1 cellular context compared by ENCODE assay signal in the genomic region with DNA sequence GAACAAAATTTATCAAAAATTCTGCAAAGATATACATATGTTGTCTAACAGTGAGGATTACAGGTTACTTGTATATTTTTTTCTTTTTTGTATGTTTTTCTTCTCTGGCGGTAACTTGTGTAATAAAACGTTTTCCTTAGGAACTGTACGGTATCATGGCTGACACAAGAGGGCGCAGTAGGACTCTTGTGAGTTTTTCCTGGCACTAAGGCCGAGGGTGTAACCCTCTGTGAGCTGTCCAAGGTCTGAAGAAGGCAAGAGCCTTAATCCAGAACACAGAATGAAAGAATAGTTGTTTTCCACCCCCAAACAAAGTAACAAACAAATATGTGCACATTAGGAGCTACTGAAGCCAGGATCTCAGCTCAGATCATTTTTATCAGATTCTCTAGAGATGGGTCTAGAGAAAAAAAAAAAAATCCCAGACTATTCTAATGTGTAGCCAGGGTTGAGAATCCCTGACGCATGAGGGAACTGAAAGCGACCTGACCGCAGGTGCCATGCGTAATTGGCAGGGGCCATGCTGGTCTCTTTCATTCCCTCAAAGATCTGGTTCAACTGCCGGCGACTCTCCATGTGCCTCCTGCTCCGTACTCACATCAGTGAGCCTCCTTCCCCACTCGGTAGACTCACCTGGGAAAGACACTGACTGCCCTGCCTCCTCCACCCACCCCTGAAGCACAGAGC.
TF ChIP-seq lines count a peak whose summit lies in the region.

No MANE protein-coding gene starts in this region.

TF ChIP-seq in K562, 482 proteins besides CTCF, POLR2A, EP300 and RAD21 (continued from another document and continues in another):
- TF ChIP-seq, protein P1, sequence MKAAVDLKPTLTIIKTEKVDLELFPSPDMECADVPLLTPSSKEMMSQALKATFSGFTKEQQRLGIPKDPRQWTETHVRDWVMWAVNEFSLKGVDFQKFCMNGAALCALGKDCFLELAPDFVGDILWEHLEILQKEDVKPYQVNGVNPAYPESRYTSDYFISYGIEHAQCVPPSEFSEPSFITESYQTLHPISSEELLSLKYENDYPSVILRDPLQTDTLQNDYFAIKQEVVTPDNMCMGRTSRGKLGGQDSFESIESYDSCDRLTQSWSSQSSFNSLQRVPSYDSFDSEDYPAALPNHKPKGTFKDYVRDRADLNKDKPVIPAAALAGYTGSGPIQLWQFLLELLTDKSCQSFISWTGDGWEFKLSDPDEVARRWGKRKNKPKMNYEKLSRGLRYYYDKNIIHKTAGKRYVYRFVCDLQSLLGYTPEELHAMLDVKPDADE (conservative IDR thresholded peaks at IDR 0.05; ENCODE audit: control insufficient read depth, low read depth, low read length): no peak
- TF ChIP-seq, protein P2, sequence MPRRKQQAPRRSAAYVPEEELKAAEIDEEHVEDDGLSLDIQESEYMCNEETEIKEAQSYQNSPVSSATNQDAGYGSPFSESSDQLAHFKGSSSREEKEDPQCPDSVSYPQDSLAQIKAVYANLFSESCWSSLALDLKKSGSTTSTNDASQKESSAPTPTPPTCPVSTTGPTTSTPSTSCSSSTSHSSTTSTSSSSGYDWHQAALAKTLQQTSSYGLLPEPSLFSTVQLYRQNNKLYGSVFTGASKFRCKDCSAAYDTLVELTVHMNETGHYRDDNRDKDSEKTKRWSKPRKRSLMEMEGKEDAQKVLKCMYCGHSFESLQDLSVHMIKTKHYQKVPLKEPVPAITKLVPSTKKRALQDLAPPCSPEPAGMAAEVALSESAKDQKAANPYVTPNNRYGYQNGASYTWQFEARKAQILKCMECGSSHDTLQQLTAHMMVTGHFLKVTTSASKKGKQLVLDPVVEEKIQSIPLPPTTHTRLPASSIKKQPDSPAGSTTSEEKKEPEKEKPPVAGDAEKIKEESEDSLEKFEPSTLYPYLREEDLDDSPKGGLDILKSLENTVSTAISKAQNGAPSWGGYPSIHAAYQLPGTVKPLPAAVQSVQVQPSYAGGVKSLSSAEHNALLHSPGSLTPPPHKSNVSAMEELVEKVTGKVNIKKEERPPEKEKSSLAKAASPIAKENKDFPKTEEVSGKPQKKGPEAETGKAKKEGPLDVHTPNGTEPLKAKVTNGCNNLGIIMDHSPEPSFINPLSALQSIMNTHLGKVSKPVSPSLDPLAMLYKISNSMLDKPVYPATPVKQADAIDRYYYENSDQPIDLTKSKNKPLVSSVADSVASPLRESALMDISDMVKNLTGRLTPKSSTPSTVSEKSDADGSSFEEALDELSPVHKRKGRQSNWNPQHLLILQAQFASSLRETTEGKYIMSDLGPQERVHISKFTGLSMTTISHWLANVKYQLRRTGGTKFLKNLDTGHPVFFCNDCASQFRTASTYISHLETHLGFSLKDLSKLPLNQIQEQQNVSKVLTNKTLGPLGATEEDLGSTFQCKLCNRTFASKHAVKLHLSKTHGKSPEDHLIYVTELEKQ (CRISPR knock-in tag; IDR thresholded peaks at IDR 0.05): no peak
- TF ChIP-seq, protein P3, sequence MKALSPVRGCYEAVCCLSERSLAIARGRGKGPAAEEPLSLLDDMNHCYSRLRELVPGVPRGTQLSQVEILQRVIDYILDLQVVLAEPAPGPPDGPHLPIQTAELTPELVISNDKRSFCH (CRISPR knock-in tag; IDR thresholded peaks at IDR 0.05): no peak
- TF ChIP-seq, protein P3 (tag; IDR thresholded peaks at IDR 0.05): no peak
- TF ChIP-seq MED1 (CRISPR knock-in tag; IDR thresholded peaks at IDR 0.05; ENCODE audit: borderline replicate concordance) (no peak), KAT7 (CRISPR knock-in tag; IDR thresholded peaks at IDR 0.05; ENCODE audit: borderline replicate concordance) (no peak), ZBTB1 (CRISPR knock-in tag; IDR thresholded peaks at IDR 0.05; ENCODE audit: borderline replicate concordance, low read depth) (no peak), ZNF696 (CRISPR knock-in tag; conservative IDR thresholded peaks at IDR 0.05) (no peak), KDM1A (IDR thresholded peaks at IDR 0.05) (no peak), CREBBP (IDR thresholded peaks at IDR 0.05; ENCODE audit: low read depth, low read length) (no peak), TEAD4 (IDR thresholded peaks at IDR 0.05; ENCODE audit: low read length) (no peak), TEAD4 (CRISPR knock-in tag; IDR thresholded peaks at IDR 0.05; ENCODE audit: borderline replicate concordance) (no peak), RB1 (IDR thresholded peaks at IDR 0.05; ENCODE audit: low read depth) (0 out of 2 replicates have a peak, but pooled peaks have one; percentile 20), ZNF146 (CRISPR knock-in tag; IDR thresholded peaks at IDR 0.05; ENCODE audit: unreplicated experiment) (no peak), ELF4 (CRISPR knock-in tag; IDR thresholded peaks at IDR 0.05) (no peak), PRMT5 (CRISPR knock-in tag; IDR thresholded peaks at IDR 0.05) (no peak), GTF2E2 (tag; IDR thresholded peaks at IDR 0.05) (no peak), SRSF3 (IDR thresholded peaks at IDR 0.05; ENCODE audit: insufficient read depth, low read length) (no peak), ZNF217 (CRISPR knock-in tag; IDR thresholded peaks at IDR 0.05) (no peak), BDP1 (IDR thresholded peaks at IDR 0.05; ENCODE audit: insufficient read depth, insufficient read length) (no peak), ILK (tag; IDR thresholded peaks at IDR 0.05; ENCODE audit: borderline replicate concordance, low read depth) (no peak), SIN3A (IDR thresholded peaks at IDR 0.05; ENCODE audit: borderline replicate concordance in 2 of 2, control insufficient read depth in 1 of 2, low read depth in 2 of 2, low read length in 2 of 2) (no peak), ZNF197 (CRISPR knock-in tag; IDR thresholded peaks at IDR 0.05; ENCODE audit: low read depth) (0 out of 2 replicates have a peak, but pooled peaks have one; percentile 39), SIN3B (IDR thresholded peaks at IDR 0.05; ENCODE audit: low read depth) (no peak), MIER1 (IDR thresholded peaks at IDR 0.05; ENCODE audit: low read depth) (peak; percentile 90), SMC3 (conservative IDR thresholded peaks at IDR 0.05; ENCODE audit: insufficient read depth, low read depth, low read length) (peak; percentile 72), ZNF780A (CRISPR knock-in tag; IDR thresholded peaks at IDR 0.05) (no peak), ETV5 (CRISPR knock-in tag; IDR thresholded peaks at IDR 0.05; ENCODE audit: low read depth) (no peak)
- TF ChIP-seq, protein P4, sequence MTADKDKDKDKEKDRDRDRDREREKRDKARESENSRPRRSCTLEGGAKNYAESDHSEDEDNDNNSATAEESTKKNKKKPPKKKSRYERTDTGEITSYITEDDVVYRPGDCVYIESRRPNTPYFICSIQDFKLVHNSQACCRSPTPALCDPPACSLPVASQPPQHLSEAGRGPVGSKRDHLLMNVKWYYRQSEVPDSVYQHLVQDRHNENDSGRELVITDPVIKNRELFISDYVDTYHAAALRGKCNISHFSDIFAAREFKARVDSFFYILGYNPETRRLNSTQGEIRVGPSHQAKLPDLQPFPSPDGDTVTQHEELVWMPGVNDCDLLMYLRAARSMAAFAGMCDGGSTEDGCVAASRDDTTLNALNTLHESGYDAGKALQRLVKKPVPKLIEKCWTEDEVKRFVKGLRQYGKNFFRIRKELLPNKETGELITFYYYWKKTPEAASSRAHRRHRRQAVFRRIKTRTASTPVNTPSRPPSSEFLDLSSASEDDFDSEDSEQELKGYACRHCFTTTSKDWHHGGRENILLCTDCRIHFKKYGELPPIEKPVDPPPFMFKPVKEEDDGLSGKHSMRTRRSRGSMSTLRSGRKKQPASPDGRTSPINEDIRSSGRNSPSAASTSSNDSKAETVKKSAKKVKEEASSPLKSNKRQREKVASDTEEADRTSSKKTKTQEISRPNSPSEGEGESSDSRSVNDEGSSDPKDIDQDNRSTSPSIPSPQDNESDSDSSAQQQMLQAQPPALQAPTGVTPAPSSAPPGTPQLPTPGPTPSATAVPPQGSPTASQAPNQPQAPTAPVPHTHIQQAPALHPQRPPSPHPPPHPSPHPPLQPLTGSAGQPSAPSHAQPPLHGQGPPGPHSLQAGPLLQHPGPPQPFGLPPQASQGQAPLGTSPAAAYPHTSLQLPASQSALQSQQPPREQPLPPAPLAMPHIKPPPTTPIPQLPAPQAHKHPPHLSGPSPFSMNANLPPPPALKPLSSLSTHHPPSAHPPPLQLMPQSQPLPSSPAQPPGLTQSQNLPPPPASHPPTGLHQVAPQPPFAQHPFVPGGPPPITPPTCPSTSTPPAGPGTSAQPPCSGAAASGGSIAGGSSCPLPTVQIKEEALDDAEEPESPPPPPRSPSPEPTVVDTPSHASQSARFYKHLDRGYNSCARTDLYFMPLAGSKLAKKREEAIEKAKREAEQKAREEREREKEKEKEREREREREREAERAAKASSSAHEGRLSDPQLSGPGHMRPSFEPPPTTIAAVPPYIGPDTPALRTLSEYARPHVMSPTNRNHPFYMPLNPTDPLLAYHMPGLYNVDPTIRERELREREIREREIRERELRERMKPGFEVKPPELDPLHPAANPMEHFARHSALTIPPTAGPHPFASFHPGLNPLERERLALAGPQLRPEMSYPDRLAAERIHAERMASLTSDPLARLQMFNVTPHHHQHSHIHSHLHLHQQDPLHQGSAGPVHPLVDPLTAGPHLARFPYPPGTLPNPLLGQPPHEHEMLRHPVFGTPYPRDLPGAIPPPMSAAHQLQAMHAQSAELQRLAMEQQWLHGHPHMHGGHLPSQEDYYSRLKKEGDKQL (CRISPR knock-in tag; IDR thresholded peaks at IDR 0.05; ENCODE audit: borderline replicate concordance): no peak
- TF ChIP-seq, protein P5, sequence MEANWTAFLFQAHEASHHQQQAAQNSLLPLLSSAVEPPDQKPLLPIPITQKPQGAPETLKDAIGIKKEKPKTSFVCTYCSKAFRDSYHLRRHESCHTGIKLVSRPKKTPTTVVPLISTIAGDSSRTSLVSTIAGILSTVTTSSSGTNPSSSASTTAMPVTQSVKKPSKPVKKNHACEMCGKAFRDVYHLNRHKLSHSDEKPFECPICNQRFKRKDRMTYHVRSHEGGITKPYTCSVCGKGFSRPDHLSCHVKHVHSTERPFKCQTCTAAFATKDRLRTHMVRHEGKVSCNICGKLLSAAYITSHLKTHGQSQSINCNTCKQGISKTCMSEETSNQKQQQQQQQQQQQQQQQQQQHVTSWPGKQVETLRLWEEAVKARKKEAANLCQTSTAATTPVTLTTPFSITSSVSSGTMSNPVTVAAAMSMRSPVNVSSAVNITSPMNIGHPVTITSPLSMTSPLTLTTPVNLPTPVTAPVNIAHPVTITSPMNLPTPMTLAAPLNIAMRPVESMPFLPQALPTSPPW (CRISPR knock-in tag; IDR thresholded peaks at IDR 0.05): peak; percentile 16; the same call in 1 of the 2 replicates
- TF ChIP-seq, protein P6, sequence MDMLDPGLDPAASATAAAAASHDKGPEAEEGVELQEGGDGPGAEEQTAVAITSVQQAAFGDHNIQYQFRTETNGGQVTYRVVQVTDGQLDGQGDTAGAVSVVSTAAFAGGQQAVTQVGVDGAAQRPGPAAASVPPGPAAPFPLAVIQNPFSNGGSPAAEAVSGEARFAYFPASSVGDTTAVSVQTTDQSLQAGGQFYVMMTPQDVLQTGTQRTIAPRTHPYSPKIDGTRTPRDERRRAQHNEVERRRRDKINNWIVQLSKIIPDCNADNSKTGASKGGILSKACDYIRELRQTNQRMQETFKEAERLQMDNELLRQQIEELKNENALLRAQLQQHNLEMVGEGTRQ (CRISPR knock-in tag; IDR thresholded peaks at IDR 0.05): no peak
- TF ChIP-seq, protein P7, sequence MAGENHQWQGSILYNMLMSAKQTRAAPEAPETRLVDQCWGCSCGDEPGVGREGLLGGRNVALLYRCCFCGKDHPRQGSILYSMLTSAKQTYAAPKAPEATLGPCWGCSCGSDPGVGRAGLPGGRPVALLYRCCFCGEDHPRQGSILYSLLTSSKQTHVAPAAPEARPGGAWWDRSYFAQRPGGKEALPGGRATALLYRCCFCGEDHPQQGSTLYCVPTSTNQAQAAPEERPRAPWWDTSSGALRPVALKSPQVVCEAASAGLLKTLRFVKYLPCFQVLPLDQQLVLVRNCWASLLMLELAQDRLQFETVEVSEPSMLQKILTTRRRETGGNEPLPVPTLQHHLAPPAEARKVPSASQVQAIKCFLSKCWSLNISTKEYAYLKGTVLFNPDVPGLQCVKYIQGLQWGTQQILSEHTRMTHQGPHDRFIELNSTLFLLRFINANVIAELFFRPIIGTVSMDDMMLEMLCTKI (IDR thresholded peaks at IDR 0.05; ENCODE audit: partially characterized antibody): no peak
- TF ChIP-seq, protein P8, sequence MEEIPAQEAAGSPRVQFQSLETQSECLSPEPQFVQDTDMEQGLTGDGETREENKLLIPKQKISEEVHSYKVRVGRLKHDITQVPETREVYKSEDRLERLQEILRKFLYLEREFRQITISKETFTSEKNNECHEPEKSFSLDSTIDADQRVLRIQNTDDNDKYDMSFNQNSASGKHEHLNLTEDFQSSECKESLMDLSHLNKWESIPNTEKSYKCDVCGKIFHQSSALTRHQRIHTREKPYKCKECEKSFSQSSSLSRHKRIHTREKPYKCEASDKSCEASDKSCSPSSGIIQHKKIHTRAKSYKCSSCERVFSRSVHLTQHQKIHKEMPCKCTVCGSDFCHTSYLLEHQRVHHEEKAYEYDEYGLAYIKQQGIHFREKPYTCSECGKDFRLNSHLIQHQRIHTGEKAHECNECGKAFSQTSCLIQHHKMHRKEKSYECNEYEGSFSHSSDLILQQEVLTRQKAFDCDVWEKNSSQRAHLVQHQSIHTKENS (CRISPR knock-in tag; IDR thresholded peaks at IDR 0.05): no peak
- TF ChIP-seq, protein P9, sequence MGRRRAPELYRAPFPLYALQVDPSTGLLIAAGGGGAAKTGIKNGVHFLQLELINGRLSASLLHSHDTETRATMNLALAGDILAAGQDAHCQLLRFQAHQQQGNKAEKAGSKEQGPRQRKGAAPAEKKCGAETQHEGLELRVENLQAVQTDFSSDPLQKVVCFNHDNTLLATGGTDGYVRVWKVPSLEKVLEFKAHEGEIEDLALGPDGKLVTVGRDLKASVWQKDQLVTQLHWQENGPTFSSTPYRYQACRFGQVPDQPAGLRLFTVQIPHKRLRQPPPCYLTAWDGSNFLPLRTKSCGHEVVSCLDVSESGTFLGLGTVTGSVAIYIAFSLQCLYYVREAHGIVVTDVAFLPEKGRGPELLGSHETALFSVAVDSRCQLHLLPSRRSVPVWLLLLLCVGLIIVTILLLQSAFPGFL (CRISPR knock-in tag; IDR thresholded peaks at IDR 0.05): no peak
- TF ChIP-seq, protein P10, sequence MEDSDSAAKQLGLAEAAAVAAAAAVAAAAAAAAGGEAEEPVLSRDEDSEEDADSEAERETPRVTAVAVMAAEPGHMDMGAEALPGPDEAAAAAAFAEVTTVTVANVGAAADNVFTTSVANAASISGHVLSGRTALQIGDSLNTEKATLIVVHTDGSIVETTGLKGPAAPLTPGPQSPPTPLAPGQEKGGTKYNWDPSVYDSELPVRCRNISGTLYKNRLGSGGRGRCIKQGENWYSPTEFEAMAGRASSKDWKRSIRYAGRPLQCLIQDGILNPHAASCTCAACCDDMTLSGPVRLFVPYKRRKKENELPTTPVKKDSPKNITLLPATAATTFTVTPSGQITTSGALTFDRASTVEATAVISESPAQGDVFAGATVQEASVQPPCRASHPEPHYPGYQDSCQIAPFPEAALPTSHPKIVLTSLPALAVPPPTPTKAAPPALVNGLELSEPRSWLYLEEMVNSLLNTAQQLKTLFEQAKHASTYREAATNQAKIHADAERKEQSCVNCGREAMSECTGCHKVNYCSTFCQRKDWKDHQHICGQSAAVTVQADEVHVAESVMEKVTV (CRISPR knock-in tag; IDR thresholded peaks at IDR 0.05): 0 out of 2 replicates have a peak, but pooled peaks have one; percentile 32
